1 cellular context compared by ENCODE assay signal in the genomic region with DNA sequence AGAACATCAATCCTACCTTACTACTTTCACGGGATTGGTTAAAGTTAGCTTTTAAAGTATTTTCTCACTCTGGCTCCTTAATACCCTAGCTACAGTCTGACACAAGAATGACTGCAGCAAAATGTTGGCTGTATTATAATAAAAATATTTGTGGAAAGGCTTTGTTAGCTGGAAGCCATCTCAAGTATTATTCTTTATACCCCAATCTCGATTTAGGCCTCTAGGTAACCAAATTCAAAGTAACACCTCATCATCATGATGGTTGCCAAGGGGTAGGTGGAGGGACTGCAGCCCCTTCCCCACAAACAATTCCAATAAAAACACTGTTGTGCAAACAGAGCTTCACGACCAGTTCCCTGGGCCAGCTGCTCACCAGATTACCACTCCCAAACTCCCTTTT.
TF ChIP-seq lines count a peak whose summit lies in the region.

No MANE protein-coding gene starts in this region.

TF ChIP-seq in SK-N-SH, 30 proteins besides CTCF, POLR2A, EP300 and RAD21 (continued from another document):
- TF ChIP-seq ZBTB33 (IDR thresholded peaks at IDR 0.05; ENCODE audit: borderline replicate concordance, low read depth): no peak
- no peak for TF ChIP-seq POLR2AphosphoS5 (IDR thresholded peaks at IDR 0.05; ENCODE audit: low read depth, low read length)
- no peak for TF ChIP-seq PBX3 (IDR thresholded peaks at IDR 0.05)
- TF ChIP-seq IRF3 (IDR thresholded peaks at IDR 0.05; ENCODE audit: low read depth, low read length): no peak
- no peak for TF ChIP-seq EZH2phosphoT487 (IDR thresholded peaks at IDR 0.05; ENCODE audit: borderline replicate concordance, low read depth)
- no peak for TF ChIP-seq NRF1 (IDR thresholded peaks at IDR 0.05; ENCODE audit: low read depth, low read length)
- TF ChIP-seq TAF1 (IDR thresholded peaks at IDR 0.05; ENCODE audit: borderline replicate concordance, low read depth, low read length): no peak
- no peak for TF ChIP-seq RFX5 (IDR thresholded peaks at IDR 0.05; ENCODE audit: low read length)
- TF ChIP-seq SMC3 (IDR thresholded peaks at IDR 0.05; ENCODE audit: low read depth, low read length): no peak
- no peak for TF ChIP-seq ELF1 (IDR thresholded peaks at IDR 0.05)
- TF ChIP-seq, protein P1, sequence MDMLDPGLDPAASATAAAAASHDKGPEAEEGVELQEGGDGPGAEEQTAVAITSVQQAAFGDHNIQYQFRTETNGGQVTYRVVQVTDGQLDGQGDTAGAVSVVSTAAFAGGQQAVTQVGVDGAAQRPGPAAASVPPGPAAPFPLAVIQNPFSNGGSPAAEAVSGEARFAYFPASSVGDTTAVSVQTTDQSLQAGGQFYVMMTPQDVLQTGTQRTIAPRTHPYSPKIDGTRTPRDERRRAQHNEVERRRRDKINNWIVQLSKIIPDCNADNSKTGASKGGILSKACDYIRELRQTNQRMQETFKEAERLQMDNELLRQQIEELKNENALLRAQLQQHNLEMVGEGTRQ (IDR thresholded peaks at IDR 0.05; ENCODE audit: borderline replicate concordance, low read depth, low read length): no peak
- no peak for TF ChIP-seq MXI1 (IDR thresholded peaks at IDR 0.05; ENCODE audit: low read depth, low read length)
- no peak for TF ChIP-seq GABPA (IDR thresholded peaks at IDR 0.05; ENCODE audit: low read depth)
- no peak for TF ChIP-seq NFIC (IDR thresholded peaks at IDR 0.05; ENCODE audit: borderline replicate concordance)
- TF ChIP-seq RXRA (IDR thresholded peaks at IDR 0.05; ENCODE audit: borderline replicate concordance, low read depth): no peak
- no peak for TF ChIP-seq FOXJ3 (CRISPR knock-in tag; IDR thresholded peaks at IDR 0.05)
- TF ChIP-seq TCF12 (IDR thresholded peaks at IDR 0.05): no peak
- TF ChIP-seq, protein P2, sequence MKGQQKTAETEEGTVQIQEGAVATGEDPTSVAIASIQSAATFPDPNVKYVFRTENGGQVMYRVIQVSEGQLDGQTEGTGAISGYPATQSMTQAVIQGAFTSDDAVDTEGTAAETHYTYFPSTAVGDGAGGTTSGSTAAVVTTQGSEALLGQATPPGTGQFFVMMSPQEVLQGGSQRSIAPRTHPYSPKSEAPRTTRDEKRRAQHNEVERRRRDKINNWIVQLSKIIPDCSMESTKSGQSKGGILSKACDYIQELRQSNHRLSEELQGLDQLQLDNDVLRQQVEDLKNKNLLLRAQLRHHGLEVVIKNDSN (IDR thresholded peaks at IDR 0.05; ENCODE audit: borderline replicate concordance, low read depth): no peak
